ENCODE assay signal across 28 cellular contexts in genomic region chrX:46607916-46608315, GRCh38.
"Had no signal": no experiment of that assay in that cellular context is flagged by ENCODE, and none has a peak within 500 bp of the region (broad histone marks: within the 10 kb centered on the region; RNA-seq: fewer than 3 reads in every experiment).

No MANE protein-coding gene starts in this region.

- H3K4me1 Mint-ChIP-seq: activated B cell treated with CpG ODN at 0.5 μM for 24 hours had no signal

- H3K36me3 ChIP-seq: heart left ventricle, WERI-Rb-1 had no signal

- H3K36me3 Mint-ChIP-seq: T-cell had no signal

- H3K4me3 Mint-ChIP-seq: activated B cell treated with CpG ODN at 0.5 μM for 24 hours; activated CD4-positive, alpha-beta T cell treated with anti-CD3 and anti-CD28 coated beads for 36 hours; activated CD4-positive, alpha-beta T cell treated with anti-CD3 and anti-CD28 coated beads, Interleukin-2, amount 10 ng/mL, durations not matched to agents 24 days and 14 days; activated CD8-positive, alpha-beta memory T cell treated with anti-CD3 and anti-CD28 coated beads, Interleukin-2, amount 10 ng/mL, durations not matched to agents 7 days and 5 days; activated CD8-positive, alpha-beta T cell treated with anti-CD3 and anti-CD28 coated beads, Interleukin-2, amount 10 ng/mL, durations not matched to agents 7 days and 5 days; activated naive CD4-positive, alpha-beta T cell treated with anti-CD3 and anti-CD28 coated beads for 36 hours; activated naive CD8-positive, alpha-beta T cell; activated T-helper 1 cell treated with anti-CD3 and anti-CD28 coated beads, Interleukin-12 subunit alpha, Interleukin-12 subunit beta, Interleukin-2, Interleukin-4 antibody, amounts not matched to agents 30 ng/mL and 10 ng/mL and 1 ng/mL, durations not matched to agents 14 hours and 24 hours and 36 hours; T-cell had no signal

- H3K27me3 Mint-ChIP-seq: activated B cell treated with CpG ODN at 0.5 μM for 24 hours; activated CD4-positive, alpha-beta T cell treated with anti-CD3 and anti-CD28 coated beads for 36 hours; activated CD4-positive, alpha-beta T cell treated with anti-CD3 and anti-CD28 coated beads, Interleukin-2, amount 10 ng/mL, durations not matched to agents 24 days and 14 days; activated CD8-positive, alpha-beta memory T cell treated with anti-CD3 and anti-CD28 coated beads, Interleukin-2, amount 10 ng/mL, durations not matched to agents 7 days and 5 days had no signal

- H3K9me3 ChIP-seq: body of pancreas, heart left ventricle had no signal

- H3K4me3 ChIP-seq: body of pancreas, heart left ventricle had no signal

- H3K9me3 Mint-ChIP-seq: activated B cell treated with CpG ODN at 0.5 μM for 24 hours; activated CD4-positive, alpha-beta T cell treated with anti-CD3 and anti-CD28 coated beads, Interleukin-2, amount 10 ng/mL, durations not matched to agents 24 days and 14 days; activated naive CD4-positive, alpha-beta T cell treated with anti-CD3 and anti-CD28 coated beads for 36 hours; activated T-helper 1 cell treated with anti-CD3 and anti-CD28 coated beads, Interleukin-12 subunit alpha, Interleukin-12 subunit beta, Interleukin-2, Interleukin-4 antibody, amounts not matched to agents 30 ng/mL and 10 ng/mL and 1 ng/mL, durations not matched to agents 14 hours and 24 hours and 36 hours; activated T-helper 2 cell treated with anti-CD3 and anti-CD28 coated beads, Interferon-gamma antibody, Interleukin-2, Interleukin-4, amounts not matched to agents 10 μg/mL and 5 μg/mL and 100 μg/mL, durations not matched to agents 14 hours and 24 hours and 36 hours; T-cell had no signal

- DNase-seq: activated B cell treated with CpG ODN at 0.5 μM for 24 hours; activated CD4-positive, alpha-beta T cell treated with anti-CD3 and anti-CD28 coated beads for 36 hours; activated CD4-positive, alpha-beta T cell treated with anti-CD3 and anti-CD28 coated beads, Interleukin-2, amount 10 ng/mL, durations not matched to agents 24 days and 14 days; activated CD4-positive, alpha-beta T cell treated with anti-CD3 and anti-CD28 coated beads, Interleukin-2, amount 50 U/mL, for 4 hours; activated CD8-positive, alpha-beta memory T cell treated with anti-CD3 and anti-CD28 coated beads, Interleukin-2, amount 10 ng/mL, durations not matched to agents 7 days and 5 days; activated CD8-positive, alpha-beta memory T cell treated with anti-CD3 and anti-CD28 coated beads, Interleukin-2, amount 50 U/mL, for 4 hours; activated CD8-positive, alpha-beta T cell treated with anti-CD3 and anti-CD28 coated beads, Interleukin-2, amount 10 ng/mL, durations not matched to agents 7 days and 5 days; activated effector memory CD4-positive, alpha-beta T cell treated with anti-CD3 and anti-CD28 coated beads, Interleukin-2, amount 50 U/mL, for 16 hours; activated naive CD4-positive, alpha-beta T cell treated with anti-CD3 and anti-CD28 coated beads for 36 hours; activated T-cell treated with anti-CD3 and anti-CD28 coated beads, Interleukin-2, amount 50 U/mL, for 1 hour; activated T-cell treated with anti-CD3 and anti-CD28 coated beads, Interleukin-2, amount 50 U/mL, for 48 hours; amniotic stem cell; aorta; body of pancreas; caudate nucleus; cortex of kidney; effector CD8-positive, alpha-beta T cell; foreskin fibroblast; heart left ventricle; SW 1271; T-cell; T-helper 9 cell; WERI-Rb-1 had no signal

- H3K27me3 ChIP-seq: body of pancreas, heart left ventricle had no signal

- H3K27ac ChIP-seq: body of pancreas, WERI-Rb-1 had no signal

- ATAC-seq: activated CD4-positive, alpha-beta T cell treated with anti-CD3 and anti-CD28 coated beads for 36 hours; activated CD4-positive, CD25-positive, alpha-beta regulatory T cell treated with anti-CD3 and anti-CD28 coated beads, Interleukin-2, amount 50 U/mL, for 24 hours; activated CD8-positive, alpha-beta memory T cell treated with anti-CD3 and anti-CD28 coated beads, Interleukin-2, amount 10 ng/mL, durations not matched to agents 7 days and 5 days; activated CD8-positive, alpha-beta T cell treated with anti-CD3 and anti-CD28 coated beads, Interleukin-2, amount 10 ng/mL, durations not matched to agents 7 days and 5 days; body of pancreas; esophagus mucosa; heart left ventricle; T-cell had no signal

- H3K27ac Mint-ChIP-seq: activated B cell treated with CpG ODN at 0.5 μM for 24 hours; activated CD4-positive, alpha-beta T cell treated with anti-CD3 and anti-CD28 coated beads for 36 hours; activated CD4-positive, alpha-beta T cell treated with anti-CD3 and anti-CD28 coated beads, Interleukin-2, amount 10 ng/mL, durations not matched to agents 24 days and 14 days; activated CD8-positive, alpha-beta memory T cell treated with anti-CD3 and anti-CD28 coated beads, Interleukin-2, amount 10 ng/mL, durations not matched to agents 7 days and 5 days; activated CD8-positive, alpha-beta T cell treated with anti-CD3 and anti-CD28 coated beads, Interleukin-2, amount 10 ng/mL, durations not matched to agents 7 days and 5 days; activated naive CD4-positive, alpha-beta T cell treated with anti-CD3 and anti-CD28 coated beads for 36 hours; activated naive CD8-positive, alpha-beta T cell; activated T-helper 1 cell treated with anti-CD3 and anti-CD28 coated beads, Interleukin-12 subunit alpha, Interleukin-12 subunit beta, Interleukin-2, Interleukin-4 antibody, amounts not matched to agents 30 ng/mL and 10 ng/mL and 1 ng/mL, durations not matched to agents 14 hours and 24 hours and 36 hours; activated T-helper 2 cell treated with anti-CD3 and anti-CD28 coated beads, Interferon-gamma antibody, Interleukin-2, Interleukin-4, amounts not matched to agents 10 μg/mL and 5 μg/mL and 100 μg/mL, durations not matched to agents 14 hours and 24 hours and 36 hours; T-cell had no signal

- H3K4me1 ChIP-seq: body of pancreas had no signal
